In genomic region chr6:6825153-6825847, GRCh38 we compare ENCODE assay signal across 12 cellular contexts.
DNase-seq lines count a peak whose midpoint lies in the region; ATAC-seq and TF ChIP-seq lines count a peak whose summit lies in the region.
"Had no signal": no experiment of that assay in that cellular context is flagged by ENCODE, and none has a peak within 500 bp of the region (broad histone marks: within the 10 kb centered on the region; RNA-seq: fewer than 3 reads in every experiment).

No MANE protein-coding gene starts in this region.

- H3K4me1 ChIP-seq in esophagus (ENCODE audit: control insufficient read depth in 2 of 2, insufficient read depth in 2 of 2, low read length in 1 of 2), result peaks cover 6 to 13% of the 10 kb centered on the region in 2 donors
- peaks cover 22 to 39% (median 31%) of the 10 kb centered on the region in 3 donors for H3K4me1 ChIP-seq in skeletal muscle tissue (ENCODE audit: control insufficient read depth in 3 of 3, insufficient read depth in 3 of 3, low read length in 3 of 3)
- peaks cover 30% of the 10 kb centered on the region for H3K4me1 ChIP-seq in MM.1S (ENCODE audit: low read length)

- no peak for ATAC-seq in HG03039 (IDR thresholded peaks at IDR 0.05; ENCODE audit: unreplicated experiment)
- ATAC-seq in CD4-positive, alpha-beta T cell (ENCODE audit: poor library complexity), result no peak

- H3K27me3 Mint-ChIP-seq in CD4-positive, alpha-beta T cell, result peaks cover 13% of the 10 kb centered on the region

- POLR2A ChIA-PET in CD4-positive, alpha-beta T cell (lab: Charles Lee), result no interaction called here

- H3K4me3 Mint-ChIP-seq in CD4-positive, alpha-beta T cell, result no peak overlapping the region

- H3K36me3 Mint-ChIP-seq in CD4-positive, alpha-beta T cell (ENCODE audit: low read depth), result no peaks in the 10 kb centered on the region

- CTCF ChIA-PET in CD4-positive, alpha-beta T cell (lab: Charles Lee), result no interaction called here

- H3K9me2 ChIP-seq in MM.1S (replicated peaks; ENCODE audit: insufficient read depth, low read length), result no peaks in the 10 kb centered on the region

- H3K9ac ChIP-seq in skeletal muscle tissue (ENCODE audit: low read depth in 1 of 3, low read length in 3 of 3) (peak overlapping the region; percentile 62 to 82 (median 74)), MM.1S (ENCODE audit: low read length) (no peak overlapping the region)

- H3K9me3 ChIP-seq in esophagus (ENCODE audit: control insufficient read depth in 2 of 2, insufficient read depth in 1 of 2, low read depth in 1 of 2, low read length in 1 of 2) (no peaks in the 10 kb centered on the region), skeletal muscle tissue (ENCODE audit: control insufficient read depth in 3 of 3, low read length in 3 of 3) (no peaks in the 10 kb centered on the region), MM.1S (replicated peaks; ENCODE audit: insufficient read depth, low read length) (no peaks in the 10 kb centered on the region)
- H3K9me3 ChIP-seq in CD4-positive, alpha-beta T cell (ENCODE audit: control insufficient read depth, low read length), result no peaks in the 10 kb centered on the region
- H3K9me3 ChIP-seq: thoracic aorta had no signal

- H3K79me2 ChIP-seq in MM.1S (ENCODE audit: low read length), result no peaks in the 10 kb centered on the region

- H3K4me2 ChIP-seq in MM.1S (ENCODE audit: low read depth, low read length), result no peak overlapping the region

- WGBS in esophagus, 2 donors, result 43 to 59% methylated on average over 11 of the region's 11 CpGs

- H2AFZ ChIP-seq in MM.1S (ENCODE audit: low read length), result no peak overlapping the region

- H3K9me3 Mint-ChIP-seq in CD4-positive, alpha-beta T cell, result no peaks in the 10 kb centered on the region

- DNase-seq in HuH-7.5 (ENCODE audit: low spot score) (peak; percentile 17), NCI-H510A (lab: John Stamatoyannopoulos, UW) (peak; percentile 84), hepatic stellate cell (ENCODE audit: low spot score) (no peak), MM.1S (no peak)
- no peak for DNase-seq in CD4-positive, alpha-beta T cell
- DNase-seq: activated gamma-delta T cell, T-helper 1 cell had no signal

- no peak for TF ChIP-seq CTCF in MM.1S (IDR thresholded peaks at IDR 0.05; ENCODE audit: low read length)
- no peak for TF ChIP-seq CTCF in CD4-positive, alpha-beta T cell (IDR thresholded peaks at IDR 0.05)

- H3K27me3 ChIP-seq in esophagus (ENCODE audit: control insufficient read depth in 1 of 2, insufficient read depth in 2 of 2, low read length in 2 of 2) (no peaks in the 10 kb centered on the region), skeletal muscle tissue (ENCODE audit: control insufficient read depth in 3 of 3, insufficient read depth in 3 of 3, low read length in 3 of 3) (no peaks in the 10 kb centered on the region), MM.1S (replicated peaks; ENCODE audit: insufficient read depth, low read length) (no peaks in the 10 kb centered on the region)
- H3K27me3 ChIP-seq in CD4-positive, alpha-beta T cell (ENCODE audit: control insufficient read depth, insufficient read depth, low read length), result no peaks in the 10 kb centered on the region
- H3K27me3 ChIP-seq: cardiac muscle cell had no signal

- peak overlapping the region; percentile 83 to 96 for H3K27ac ChIP-seq in esophagus (ENCODE audit: low read depth in 2 of 2, low read length in 1 of 2)
- peak overlapping the region; percentile 93 for H3K27ac ChIP-seq in skeletal muscle tissue (ENCODE audit: low read depth, low read length)
- no peak overlapping the region for H3K27ac ChIP-seq in MM.1S (ENCODE audit: low read length)
- no peak overlapping the region for H3K27ac ChIP-seq in CD4-positive, alpha-beta T cell (ENCODE audit: low read depth, low read length)
- H3K27ac ChIP-seq: cardiac muscle cell, thoracic aorta had no signal

- intact Hi-C loops in CD4-positive, alpha-beta T cell (cut with DNase I, micrococcal nuclease), result no loop called here

- H3F3A ChIP-seq in MM.1S (ENCODE audit: insufficient read depth, low read length), result peaks cover 5% of the 10 kb centered on the region; the same call in 1 of the 2 replicates

- H3K27ac Mint-ChIP-seq in CD4-positive, alpha-beta T cell, result no peak overlapping the region

- H4K20me1 ChIP-seq in MM.1S (ENCODE audit: insufficient read depth, low read length), result no peaks in the 10 kb centered on the region

- H3K4me3 ChIP-seq in esophagus (ENCODE audit: low read depth in 1 of 2, low read length in 2 of 2) (no peak overlapping the region), skeletal muscle tissue (ENCODE audit: low read length in 3 of 3) (peak overlapping the region; percentile 43 to 60 (median 56)), MM.1S (ENCODE audit: low read length) (no peak overlapping the region)
- H3K4me3 ChIP-seq: cardiac muscle cell, thoracic aorta had no signal

- H3K36me3 ChIP-seq in esophagus (ENCODE audit: control insufficient read depth in 2 of 2, insufficient read depth in 2 of 2, low read length in 1 of 2), result no peaks in the 10 kb centered on the region
- H3K36me3 ChIP-seq in skeletal muscle tissue (ENCODE audit: control insufficient read depth in 3 of 3, insufficient read depth in 3 of 3, low read length in 3 of 3), result no peaks in the 10 kb centered on the region
- H3K36me3 ChIP-seq in MM.1S (replicated peaks; ENCODE audit: insufficient read depth, low read length), result no peaks in the 10 kb centered on the region
- H3K36me3 ChIP-seq: cardiac muscle cell, thoracic aorta had no signal

- H3K4me1 Mint-ChIP-seq in CD4-positive, alpha-beta T cell (ENCODE audit: low read depth), result no peaks in the 10 kb centered on the region

Comparison
In these comparisons a context has a peak if more than half of its experiments do, and no peak if none do; other contexts are left out.
1. DNase-seq: peak in HuH-7.5 (single experiment) and NCI-H510A (single experiment); none in hepatic stellate cell (single experiment), MM.1S (single experiment) and CD4-positive, alpha-beta T cell (0 of 10).
2. H3K27ac ChIP-seq: peak in esophagus (2 of 2) and skeletal muscle tissue (single experiment); none in MM.1S (single experiment) and CD4-positive, alpha-beta T cell (single experiment).
3. H3K4me3 ChIP-seq: peak in skeletal muscle tissue (3 of 3); none in esophagus (0 of 2) and MM.1S (single experiment).